2 cellular contexts compared by ENCODE assay signal in genomic region chr17:50604470-50604869, GRCh38.
A peak's percentile ranks its signal among the peaks of the same experiment; 100 is the strongest.
TF ChIP-seq lines count a peak whose summit lies in the region.

No MANE protein-coding gene starts in this region.

TF ChIP-seq in HEK293, 187 proteins besides CTCF, POLR2A, EP300 and RAD21:
- TF ChIP-seq ZBTB6 (tag by site-specific recombination; IDR thresholded peaks at IDR 0.05) = peak; percentile 49; the same call in 1 of the 2 replicates
- TF ChIP-seq ZNF341 (tag by site-specific recombination; IDR thresholded peaks at IDR 0.05; ENCODE audit: low read depth) = peak; percentile 77
- TF ChIP-seq ZSCAN30 (tag by site-specific recombination; IDR thresholded peaks at IDR 0.05) = no peak
- 0 out of 2 replicates have a peak, but pooled peaks have one; percentile 4 for TF ChIP-seq SP2 (tag by site-specific recombination; IDR thresholded peaks at IDR 0.05)
- peak; percentile 86 for TF ChIP-seq ZIC2 (tag by site-specific recombination; IDR thresholded peaks at IDR 0.05)
- TF ChIP-seq ZXDB (tag by site-specific recombination; IDR thresholded peaks at IDR 0.05) = no peak
- TF ChIP-seq ZNF433 (tag by site-specific recombination; IDR thresholded peaks at IDR 0.05; ENCODE audit: low read depth) = no peak
- no peak for TF ChIP-seq TCF7L2 (IDR thresholded peaks at IDR 0.05; ENCODE audit: borderline replicate concordance, low read depth, low read length)

TF ChIP-seq in WTC11, 78 proteins besides CTCF, POLR2A, EP300 and RAD21 (continued from another document):
- no peak for TF ChIP-seq STAT6 (CRISPR knock-in tag; conservative IDR thresholded peaks at IDR 0.05; ENCODE audit: low read depth)
TF ChIP-seq in WTC11: peak in this region for 1.
